In genomic region chr5:135392256-135392655, GRCh38 we compare ENCODE assay signal across 8 cellular contexts. TPM values are rescaled to one million over a fixed set of nuclear protein-coding genes. Genes with fewer than 3 reads are reported as not detected.
DNase-seq lines count a peak whose midpoint lies in the region; ATAC-seq and TF ChIP-seq lines count a peak whose summit lies in the region.

No MANE protein-coding gene starts in this region.

- peaks cover 11% of the 10 kb centered on the region for H3K36me3 ChIP-seq in effector memory CD4-positive, alpha-beta T cell (ENCODE audit: control insufficient read depth, insufficient read depth, low read length)

- no peak for ATAC-seq in CD4-positive, alpha-beta T cell (ENCODE audit: poor library complexity)
- no peak for ATAC-seq in HG03108 (IDR thresholded peaks at IDR 0.05; ENCODE audit: unreplicated experiment)

- peak overlapping the region; percentile 31 for H3K27ac Mint-ChIP-seq in CD4-positive, alpha-beta T cell
- peak overlapping the region; percentile 98 for H3K27ac Mint-ChIP-seq in dendritic cell treated with granulocyte-macrophage colony-stimulating factor and Interleukin-4, amounts not matched to agents 40 ng/mL and 50 ng/mL, for 4 days
- H3K27ac Mint-ChIP-seq in nephron = peak overlapping the region in 2 of 3 experiments; percentile 25 to 47

- no peaks in the 10 kb centered on the region for H3K9me3 Mint-ChIP-seq in CD4-positive, alpha-beta T cell
- no peaks in the 10 kb centered on the region for H3K9me3 Mint-ChIP-seq in dendritic cell treated with granulocyte-macrophage colony-stimulating factor and Interleukin-4, amounts not matched to agents 40 ng/mL and 50 ng/mL, for 4 days
- H3K9me3 Mint-ChIP-seq in nephron = no peaks in the 10 kb centered on the region

- H3K4me1 ChIP-seq in effector memory CD4-positive, alpha-beta T cell (ENCODE audit: control insufficient read depth, insufficient read depth, low read length, poor library complexity, severe bottlenecking) = peaks cover 6% of the 10 kb centered on the region

- H3K9me3 ChIP-seq in CD4-positive, alpha-beta T cell (ENCODE audit: control insufficient read depth, low read length) = no peaks in the 10 kb centered on the region
- H3K9me3 ChIP-seq in effector memory CD4-positive, alpha-beta T cell (ENCODE audit: control insufficient read depth, low read length) = no peaks in the 10 kb centered on the region

- no peak for DNase-seq in CD4-positive, alpha-beta T cell
- DNase-seq in LHCN-M2 (ENCODE audit: low read depth) = peak; percentile 89
- no peak for DNase-seq in erythroblast (lab: John Stamatoyannopoulos, UW)
- DNase-seq in effector memory CD4-positive, alpha-beta T cell = no peak
- no peak for DNase-seq in D341Med (ENCODE audit: low spot score)

- no peak for TF ChIP-seq CTCF in CD4-positive, alpha-beta T cell (IDR thresholded peaks at IDR 0.05)
- TF ChIP-seq CTCF in nephron (IDR thresholded peaks at IDR 0.05; ENCODE audit: unreplicated experiment in 3 of 3) = no peak

- no peak overlapping the region for H3K27ac ChIP-seq in CD4-positive, alpha-beta T cell (ENCODE audit: low read depth, low read length)
- no peak overlapping the region for H3K27ac ChIP-seq in effector memory CD4-positive, alpha-beta T cell (ENCODE audit: insufficient read depth, low read length, poor library complexity, severe bottlenecking)

- H3K4me3 Mint-ChIP-seq in CD4-positive, alpha-beta T cell = no peak overlapping the region
- peak overlapping the region; percentile 61 for H3K4me3 Mint-ChIP-seq in dendritic cell treated with granulocyte-macrophage colony-stimulating factor and Interleukin-4, amounts not matched to agents 40 ng/mL and 50 ng/mL, for 4 days
- no peak overlapping the region for H3K4me3 Mint-ChIP-seq in nephron

- no peaks in the 10 kb centered on the region for H3K27me3 ChIP-seq in CD4-positive, alpha-beta T cell (ENCODE audit: control insufficient read depth, insufficient read depth, low read length)
- no peaks in the 10 kb centered on the region for H3K27me3 ChIP-seq in effector memory CD4-positive, alpha-beta T cell (replicated peaks; ENCODE audit: control insufficient read depth, insufficient read depth, low read length, poor library complexity, severe bottlenecking)

- peaks cover 76% of the 10 kb centered on the region for H3K36me3 Mint-ChIP-seq in CD4-positive, alpha-beta T cell (ENCODE audit: low read depth)
- H3K36me3 Mint-ChIP-seq in dendritic cell treated with granulocyte-macrophage colony-stimulating factor and Interleukin-4, amounts not matched to agents 40 ng/mL and 50 ng/mL, for 4 days (ENCODE audit: low read depth) = peaks cover 91% of the 10 kb centered on the region
- H3K36me3 Mint-ChIP-seq in nephron (ENCODE audit: low read depth) = peaks cover 23% of the 10 kb centered on the region

- H3K27me3 Mint-ChIP-seq in CD4-positive, alpha-beta T cell = no peaks in the 10 kb centered on the region
- H3K27me3 Mint-ChIP-seq in dendritic cell treated with granulocyte-macrophage colony-stimulating factor and Interleukin-4, amounts not matched to agents 40 ng/mL and 50 ng/mL, for 4 days = no peaks in the 10 kb centered on the region
- no peaks in the 10 kb centered on the region for H3K27me3 Mint-ChIP-seq in nephron (ENCODE audit: low read depth)

- H3K4me1 Mint-ChIP-seq in CD4-positive, alpha-beta T cell (ENCODE audit: low read depth) = peaks cover 96% of the 10 kb centered on the region
- peaks cover 97% of the 10 kb centered on the region for H3K4me1 Mint-ChIP-seq in dendritic cell treated with granulocyte-macrophage colony-stimulating factor and Interleukin-4, amounts not matched to agents 40 ng/mL and 50 ng/mL, for 4 days (ENCODE audit: low read depth)
- H3K4me1 Mint-ChIP-seq in nephron = peaks cover 45% of the 10 kb centered on the region

- POLR2A ChIA-PET in CD4-positive, alpha-beta T cell (lab: Charles Lee) = no interaction called here

- H3K4me3 ChIP-seq in effector memory CD4-positive, alpha-beta T cell (ENCODE audit: insufficient read depth, low read depth, low read length, poor library complexity, severe bottlenecking) = no peak overlapping the region

- intact Hi-C loops in CD4-positive, alpha-beta T cell (cut with DNase I, micrococcal nuclease) = no loop called here
- intact Hi-C loops in dendritic cell treated with granulocyte-macrophage colony-stimulating factor and Interleukin-4, amounts not matched to agents 40 ng/mL and 50 ng/mL, for 4 days (cut with micrococcal nuclease) = loop anchor here (2.0 kb wide), 1 partner anchor 65 kb away; no protein-coding TSS in a partner anchor

- no peak for TF ChIP-seq POLR2A in erythroblast (IDR thresholded peaks at IDR 0.05; ENCODE audit: low read length)

- CTCF ChIA-PET in CD4-positive, alpha-beta T cell (lab: Charles Lee) = interaction anchor here (1.2 kb wide), 1 partner anchor 34 kb away, joined by 3 read pairs; no protein-coding TSS in a partner anchor

RNA-seq across cellular contexts. Expression of gene MACROH2A1, which starts 6.8 kb away (rescaled TPM):
- 100 to 1,000 TPM; 114 to 120 TPM for total RNA-seq in CD4-positive, alpha-beta T cell
- total RNA-seq in LHCN-M2 (2014; rRNA removed) = 175 and 183 TPM in 2 replicates
- polyA plus RNA-seq in LHCN-M2 (2012) = 102 TPM

RNA-seq across cellular contexts. Expression of gene DCANP1, which starts 54.9 kb away (rescaled TPM):
- under 1 TPM in 1 of 2 experiments, not detected in 1; 0.08 TPM for total RNA-seq in CD4-positive, alpha-beta T cell
- total RNA-seq in LHCN-M2 (2014; rRNA removed) = not detected in 2 replicates
- not detected for polyA plus RNA-seq in LHCN-M2 (2012)

RNA-seq across cellular contexts. Expression of gene TIFAB, which starts 59.9 kb away (rescaled TPM):
- total RNA-seq in CD4-positive, alpha-beta T cell = under 1 TPM in 1 of 2 experiments, not detected in 1; 0.11 TPM
- not detected in 2 replicates for total RNA-seq in LHCN-M2 (2014; rRNA removed)
- not detected for polyA plus RNA-seq in LHCN-M2 (2012)

Comparison
In these comparisons a context has a peak if more than half of its experiments do, and no peak if none do; other contexts are left out.
1. H3K27ac Mint-ChIP-seq: peak in every context shown above with its lines; median percentile 98 in dendritic cell treated with granulocyte-macrophage colony-stimulating factor and Interleukin-4, amounts not matched to agents 40 ng/mL and 50 ng/mL, for 4 days; 36 in nephron; 31 in CD4-positive, alpha-beta T cell.